Comparison of ENCODE assay signal across 8 cellular contexts in genomic region chr9:129139993-129140396, GRCh38. TPM values are rescaled to one million over a fixed set of nuclear protein-coding genes. Genes with fewer than 3 reads are reported as not detected.
DNase-seq lines count a peak whose midpoint lies in the region; ATAC-seq and TF ChIP-seq lines count a peak whose summit lies in the region.

No MANE protein-coding gene starts in this region.

- H3K36me3 ChIP-seq in KMS-11 (ENCODE audit: insufficient read depth) (no peaks in the 10 kb centered on the region), neural progenitor cell (no peaks in the 10 kb centered on the region)

- peaks cover 13% of the 10 kb centered on the region for H3K36me3 Mint-ChIP-seq in neural progenitor cell

- peaks cover 40% of the 10 kb centered on the region for H3F3A ChIP-seq in neural progenitor cell (ENCODE audit: low read depth)

- DNase-seq in DMS 273 (lab: John Stamatoyannopoulos, UW; ENCODE audit: unreplicated experiment) (peak; percentile 99), SHP77 treated with DMSO at 0.1 percent for 48 hours (lab: John Stamatoyannopoulos, UW) (peak; percentile 73), activated gamma-delta T cell treated with Interleukin-2 at 50 U/mL for 16 hours (peak; percentile 77), foreskin keratinocyte (peak; percentile 97 to 99), neural progenitor cell (ENCODE audit: low spot score) (peak; percentile 94), stromal cell of bone marrow (ENCODE audit: low read depth) (peak; percentile 100)

- peak overlapping the region; percentile 97 for H3K27ac ChIP-seq in KMS-11
- H3K27ac ChIP-seq in foreskin keratinocyte: peak overlapping the region; percentile 98
- peak overlapping the region; percentile 94 for H3K27ac ChIP-seq in neural progenitor cell

- H2AFZ ChIP-seq in KMS-11 (ENCODE audit: low read depth) (peak overlapping the region; percentile 31), neural progenitor cell (replicated peaks) (no peak overlapping the region)

- ATAC-seq in GM21723 (IDR thresholded peaks at IDR 0.05; ENCODE audit: unreplicated experiment): peak; percentile 68
- peak; percentile 77 for ATAC-seq in foreskin keratinocyte

- no peaks in the 10 kb centered on the region for H3K9me3 Mint-ChIP-seq in neural progenitor cell

- peaks cover 58% of the 10 kb centered on the region for H3K4me1 Mint-ChIP-seq in neural progenitor cell

- peak overlapping the region; percentile 77 for H3K4me3 ChIP-seq in KMS-11 (IDR thresholded peaks at IDR 0.05; ENCODE audit: insufficient read depth, low read depth, low read length)
- H3K4me3 ChIP-seq in neural progenitor cell: peak overlapping the region; percentile 30

- peak overlapping the region; percentile 99 for H3K27ac Mint-ChIP-seq in neural progenitor cell

- H3K4me1 ChIP-seq in KMS-11 (ENCODE audit: low read depth, poor library complexity, severe bottlenecking) (peaks cover 35% of the 10 kb centered on the region), foreskin keratinocyte (peaks cover 27% of the 10 kb centered on the region), neural progenitor cell (peaks cover 39% of the 10 kb centered on the region)

- TF ChIP-seq CTCF in KMS-11 (conservative IDR thresholded peaks at IDR 0.05; ENCODE audit: low read depth, low read length) (no peak), foreskin keratinocyte (conservative IDR thresholded peaks at IDR 0.05) (no peak), neural progenitor cell (IDR thresholded peaks at IDR 0.05) (no peak)

- peaks cover 9% of the 10 kb centered on the region for H3K27me3 Mint-ChIP-seq in neural progenitor cell (ENCODE audit: insufficient read depth, low read depth)

- H3K9me3 ChIP-seq in neural progenitor cell (ENCODE audit: low read depth): no peaks in the 10 kb centered on the region

- peaks cover 13% of the 10 kb centered on the region; the same call in 1 of the 2 replicates for H3K79me2 ChIP-seq in KMS-11 (ENCODE audit: insufficient read depth, low read depth)
- peaks cover 33% of the 10 kb centered on the region for H3K79me2 ChIP-seq in neural progenitor cell (ENCODE audit: low read depth)

- H4K20me1 ChIP-seq in KMS-11 (ENCODE audit: insufficient read depth) (no peaks in the 10 kb centered on the region), neural progenitor cell (ENCODE audit: low read depth) (peaks cover 2% of the 10 kb centered on the region)

- peak overlapping the region; percentile 83 for H3K4me3 Mint-ChIP-seq in neural progenitor cell

- H3K4me2 ChIP-seq in KMS-11 (peak overlapping the region; percentile 97), neural progenitor cell (peak overlapping the region; percentile 62)

- H3K27me3 ChIP-seq in KMS-11 (ENCODE audit: insufficient read depth, low read depth): no peaks in the 10 kb centered on the region
- no peaks in the 10 kb centered on the region for H3K27me3 ChIP-seq in foreskin keratinocyte
- no peaks in the 10 kb centered on the region for H3K27me3 ChIP-seq in neural progenitor cell

- H3K9ac ChIP-seq in KMS-11 (peak overlapping the region; percentile 96), neural progenitor cell (no peak overlapping the region)

RNA-seq across cellular contexts. Expression of gene PTPA, which starts 28.8 kb away (rescaled TPM):
- total RNA-seq in foreskin keratinocyte: 106 and 109 TPM in 2 replicates
- 119 and 126 TPM in 2 replicates for polyA plus RNA-seq in foreskin keratinocyte
- total RNA-seq in neural progenitor cell (ENCODE audit: low replicate concordance): 82.4 and 133 TPM in 2 replicates

RNA-seq across cellular contexts. Expression of gene CRAT, which starts 29.4 kb away (rescaled TPM):
- total RNA-seq in foreskin keratinocyte: 9.0 and 9.6 TPM in 2 replicates
- polyA plus RNA-seq in foreskin keratinocyte: 10.1 and 10.9 TPM in 2 replicates
- 10.1 and 19.3 TPM in 2 replicates for total RNA-seq in neural progenitor cell (ENCODE audit: low replicate concordance)

RNA-seq across cellular contexts. Expression of gene IER5L, which starts 38.1 kb away (rescaled TPM):
- total RNA-seq in foreskin keratinocyte: 10.7 and 11.6 TPM in 2 replicates
- 12.8 and 13.8 TPM in 2 replicates for polyA plus RNA-seq in foreskin keratinocyte
- total RNA-seq in neural progenitor cell (ENCODE audit: low replicate concordance): 12.2 and 32.7 TPM in 2 replicates

RNA-seq across cellular contexts. Expression of gene DOLPP1, which starts 59.1 kb away (rescaled TPM):
- total RNA-seq in foreskin keratinocyte (18.4 and 20.2 TPM in 2 replicates), neural progenitor cell (ENCODE audit: low replicate concordance) (25.1 and 39.0 TPM in 2 replicates)
- polyA plus RNA-seq in foreskin keratinocyte: 17.9 and 21.0 TPM in 2 replicates

Comparison
In these comparisons a context has a peak if more than half of its experiments do, and no peak if none do; other contexts are left out.
1. Peak in every context shown above with its lines: DNase-seq, ATAC-seq, H3K4me3 ChIP-seq and H3K27ac ChIP-seq.